Comparison of ENCODE assay signal across 19 cellular contexts in genomic region chrX:124240422-124240821, GRCh38.
DNase-seq lines count a peak whose midpoint lies in the region; ATAC-seq and TF ChIP-seq lines count a peak whose summit lies in the region.
"Had no signal": no experiment of that assay in that cellular context is flagged by ENCODE, and none has a peak within 500 bp of the region (broad histone marks: within the 10 kb centered on the region; RNA-seq: fewer than 3 reads in every experiment).

No MANE protein-coding gene starts in this region.

- H3K27me3 ChIP-seq in left lung (no peaks in the 10 kb centered on the region), transverse colon (no peaks in the 10 kb centered on the region)
- H3K27me3 ChIP-seq: upper lobe of left lung had no signal

- H3K36me3 ChIP-seq in left lung (no peaks in the 10 kb centered on the region), transverse colon (no peaks in the 10 kb centered on the region)
- H3K36me3 ChIP-seq: upper lobe of left lung had no signal

- POLR2A ChIA-PET in activated CD4-positive, alpha-beta memory T cell treated with anti-CD3 and anti-CD28 coated beads, Interleukin-2, amount 10 ng/mL, durations not matched to agents 7 days and 5 days (lab: Charles Lee): interaction anchor here (0.8 kb wide), 1 partner anchor 28 kb away, joined by 3 read pairs; no protein-coding TSS in a partner anchor
- POLR2A ChIA-PET in activated CD4-positive, alpha-beta memory T cell treated with anti-CD3 and anti-CD28 coated beads for 36 hours (lab: Charles Lee): interaction anchor here (1.4 to 2.8 kb wide), 3 partner anchors 22 to 108 kb away, joined by 4 to 14 read pairs (median 12); partner anchors contain the start of gene SH2D1A

- H3K36me3 Mint-ChIP-seq in activated CD4-positive, alpha-beta memory T cell treated with anti-CD3 and anti-CD28 coated beads, Interleukin-2, amount 10 ng/mL, durations not matched to agents 7 days and 5 days (ENCODE audit: low read depth): no peaks in the 10 kb centered on the region
- no peaks in the 10 kb centered on the region for H3K36me3 Mint-ChIP-seq in activated CD4-positive, alpha-beta memory T cell treated with anti-CD3 and anti-CD28 coated beads for 36 hours
- H3K36me3 Mint-ChIP-seq in activated T-helper 2 cell treated with anti-CD3 and anti-CD28 coated beads, Interferon-gamma antibody, Interleukin-2, Interleukin-4, amounts not matched to agents 10 μg/mL and 5 μg/mL and 100 μg/mL, durations not matched to agents 14 hours and 24 hours and 36 hours (ENCODE audit: low read depth): no peaks in the 10 kb centered on the region

- H3K4me3 Mint-ChIP-seq in activated CD4-positive, alpha-beta memory T cell treated with anti-CD3 and anti-CD28 coated beads, Interleukin-2, amount 10 ng/mL, durations not matched to agents 7 days and 5 days: peak overlapping the region; percentile 46
- no peak overlapping the region for H3K4me3 Mint-ChIP-seq in activated CD4-positive, alpha-beta memory T cell treated with anti-CD3 and anti-CD28 coated beads for 36 hours
- no peak overlapping the region for H3K4me3 Mint-ChIP-seq in activated T-helper 2 cell treated with anti-CD3 and anti-CD28 coated beads, Interferon-gamma antibody, Interleukin-2, Interleukin-4, amounts not matched to agents 10 μg/mL and 5 μg/mL and 100 μg/mL, durations not matched to agents 14 hours and 24 hours and 36 hours (ENCODE audit: low read depth)

- no peak for TF ChIP-seq EP300 in transverse colon (IDR thresholded peaks at IDR 0.05; ENCODE audit: low read depth)

- intact Hi-C loops in activated CD4-positive, alpha-beta memory T cell treated with anti-CD3 and anti-CD28 coated beads for 36 hours (cut with micrococcal nuclease): loop anchor here (1.0 kb wide), 2 partner anchors 60 to 107 kb away; no protein-coding TSS in a partner anchor
- intact Hi-C loops in activated T-helper 2 cell treated with anti-CD3 and anti-CD28 coated beads, Interferon-gamma antibody, Interleukin-2, Interleukin-4, amounts not matched to agents 10 μg/mL and 5 μg/mL and 100 μg/mL, durations not matched to agents 14 hours and 24 hours and 36 hours (cut with micrococcal nuclease): loop anchor here (1.0 to 5.0 kb wide), 5 partner anchors 22 to 119 kb away; no protein-coding TSS in a partner anchor
- intact Hi-C loops in left lung (cut with DNase I): no loop called here
- intact Hi-C loops in transverse colon (cut with DNase I; ENCODE audit: low total_unique reads): no loop called here

- peak; percentile 3 for ATAC-seq in GM21423 (IDR thresholded peaks at IDR 0.05; ENCODE audit: unreplicated experiment)
- ATAC-seq in left lung: peak; percentile 51
- no peak for ATAC-seq in activated CD4-positive, CD25-positive, alpha-beta regulatory T cell treated with anti-CD3 and anti-CD28 coated beads, Interleukin-2, amount 50 U/mL, for 24 hours
- ATAC-seq: left cardiac atrium had no signal

- no peak for TF ChIP-seq CTCF in left lung (IDR thresholded peaks at IDR 0.05)
- TF ChIP-seq CTCF in transverse colon (IDR thresholded peaks at IDR 0.05): no peak

- no peak overlapping the region for H3K27ac ChIP-seq in left lung
- H3K27ac ChIP-seq in transverse colon: no peak overlapping the region
- H3K27ac ChIP-seq: HL-60, upper lobe of left lung had no signal

- no peak for TF ChIP-seq POLR2A in transverse colon (IDR thresholded peaks at IDR 0.05)

- in situ Hi-C loops in transverse colon (cut with MboI; ENCODE audit: low pct_ligation_motif_present in 1 of 4, low pct_unique_long_range_greater_than_20kb in 1 of 4, low sequenced_read_pairs in 3 of 4): no loop called here

- no peak overlapping the region for H3K27ac Mint-ChIP-seq in activated CD4-positive, alpha-beta memory T cell treated with anti-CD3 and anti-CD28 coated beads, Interleukin-2, amount 10 ng/mL, durations not matched to agents 7 days and 5 days
- H3K27ac Mint-ChIP-seq in activated CD4-positive, alpha-beta memory T cell treated with anti-CD3 and anti-CD28 coated beads for 36 hours: no peak overlapping the region
- peak overlapping the region; percentile 73 for H3K27ac Mint-ChIP-seq in activated T-helper 2 cell treated with anti-CD3 and anti-CD28 coated beads, Interferon-gamma antibody, Interleukin-2, Interleukin-4, amounts not matched to agents 10 μg/mL and 5 μg/mL and 100 μg/mL, durations not matched to agents 14 hours and 24 hours and 36 hours

- no peaks in the 10 kb centered on the region for H3K9me3 ChIP-seq in left lung
- H3K9me3 ChIP-seq in transverse colon: no peaks in the 10 kb centered on the region
- H3K9me3 ChIP-seq: upper lobe of left lung had no signal

- H3K4me1 Mint-ChIP-seq in activated CD4-positive, alpha-beta memory T cell treated with anti-CD3 and anti-CD28 coated beads, Interleukin-2, amount 10 ng/mL, durations not matched to agents 7 days and 5 days: peaks cover 33% of the 10 kb centered on the region
- H3K4me1 Mint-ChIP-seq in activated CD4-positive, alpha-beta memory T cell treated with anti-CD3 and anti-CD28 coated beads for 36 hours (ENCODE audit: low read depth): peaks cover 46% of the 10 kb centered on the region
- peaks cover 32% of the 10 kb centered on the region for H3K4me1 Mint-ChIP-seq in activated T-helper 2 cell treated with anti-CD3 and anti-CD28 coated beads, Interferon-gamma antibody, Interleukin-2, Interleukin-4, amounts not matched to agents 10 μg/mL and 5 μg/mL and 100 μg/mL, durations not matched to agents 14 hours and 24 hours and 36 hours (ENCODE audit: low read depth)

- peaks cover 5% of the 10 kb centered on the region for H3K27me3 Mint-ChIP-seq in activated CD4-positive, alpha-beta memory T cell treated with anti-CD3 and anti-CD28 coated beads, Interleukin-2, amount 10 ng/mL, durations not matched to agents 7 days and 5 days
- H3K27me3 Mint-ChIP-seq in activated CD4-positive, alpha-beta memory T cell treated with anti-CD3 and anti-CD28 coated beads for 36 hours: no peaks in the 10 kb centered on the region
- no peaks in the 10 kb centered on the region for H3K27me3 Mint-ChIP-seq in activated T-helper 2 cell treated with anti-CD3 and anti-CD28 coated beads, Interferon-gamma antibody, Interleukin-2, Interleukin-4, amounts not matched to agents 10 μg/mL and 5 μg/mL and 100 μg/mL, durations not matched to agents 14 hours and 24 hours and 36 hours (ENCODE audit: low read depth)

- H3K4me3 ChIP-seq in left lung (no peak overlapping the region), transverse colon (no peak overlapping the region)
- H3K4me3 ChIP-seq: upper lobe of left lung had no signal

- no peak for DNase-seq in activated CD4-positive, alpha-beta memory T cell treated with anti-CD3 and anti-CD28 coated beads, Interleukin-2, amount 10 ng/mL, durations not matched to agents 7 days and 5 days
- no peak for DNase-seq in activated CD4-positive, alpha-beta memory T cell treated with anti-CD3 and anti-CD28 coated beads for 36 hours
- no peak for DNase-seq in activated T-helper 2 cell treated with anti-CD3 and anti-CD28 coated beads, Interferon-gamma antibody, Interleukin-2, Interleukin-4, amounts not matched to agents 10 μg/mL and 5 μg/mL and 100 μg/mL, durations not matched to agents 14 hours and 24 hours and 36 hours (ENCODE audit: low spot score)
- DNase-seq in left lung (no peak), dermis blood vessel endothelial cell (no peak), transverse colon (no peak)
- DNase-seq: activated CD4-positive, CD25-positive, alpha-beta regulatory T cell; left cardiac atrium; midbrain; MV-4-11; NCI-H1930; NCI-H446 treated with DMSO at 0.1 percent for 48 hours; nucleus accumbens; Right ventricle myocardium superior; upper lobe of left lung had no signal

- H3K4me1 ChIP-seq in left lung (no peaks in the 10 kb centered on the region), transverse colon (no peaks in the 10 kb centered on the region)
- H3K4me1 ChIP-seq: upper lobe of left lung had no signal

- CTCF ChIA-PET in activated CD4-positive, alpha-beta memory T cell treated with anti-CD3 and anti-CD28 coated beads, Interleukin-2, amount 10 ng/mL, durations not matched to agents 7 days and 5 days (lab: Charles Lee): no interaction called here
- CTCF ChIA-PET in activated CD4-positive, alpha-beta memory T cell treated with anti-CD3 and anti-CD28 coated beads for 36 hours (lab: Charles Lee): interaction anchor here (1.3 kb wide), 1 partner anchor 23 kb away, joined by 4 read pairs; no protein-coding TSS in a partner anchor

- H3K9me3 Mint-ChIP-seq in activated CD4-positive, alpha-beta memory T cell treated with anti-CD3 and anti-CD28 coated beads, Interleukin-2, amount 10 ng/mL, durations not matched to agents 7 days and 5 days: no peaks in the 10 kb centered on the region
- no peaks in the 10 kb centered on the region for H3K9me3 Mint-ChIP-seq in activated CD4-positive, alpha-beta memory T cell treated with anti-CD3 and anti-CD28 coated beads for 36 hours
- no peaks in the 10 kb centered on the region for H3K9me3 Mint-ChIP-seq in activated T-helper 2 cell treated with anti-CD3 and anti-CD28 coated beads, Interferon-gamma antibody, Interleukin-2, Interleukin-4, amounts not matched to agents 10 μg/mL and 5 μg/mL and 100 μg/mL, durations not matched to agents 14 hours and 24 hours and 36 hours
- H3K9me3 Mint-ChIP-seq: T-helper 1 cell treated with Interleukin-12 subunit alpha and Interleukin-12 subunit beta and Interleukin-4 antibody, amounts not matched to agents 30 μg/mL and 1 μg/mL, for 36 hours had no signal

Comparison
In these comparisons a context has a peak if more than half of its experiments do, and no peak if none do; other contexts are left out.
1. ATAC-seq: peak in GM21423 (single experiment) and left lung (single experiment); none in activated CD4-positive, CD25-positive, alpha-beta regulatory T cell treated with anti-CD3 and anti-CD28 coated beads, Interleukin-2, amount 50 U/mL, for 24 hours (0 of 2).
2. intact Hi-C loops: an anchor here in activated CD4-positive, alpha-beta memory T cell treated with anti-CD3 and anti-CD28 coated beads for 36 hours (1.0 kb wide) and activated T-helper 2 cell treated with anti-CD3 and anti-CD28 coated beads, Interferon-gamma antibody, Interleukin-2, Interleukin-4, amounts not matched to agents 10 μg/mL and 5 μg/mL and 100 μg/mL, durations not matched to agents 14 hours and 24 hours and 36 hours (1.0 to 5.0 kb wide); none called in left lung and transverse colon.